Comparison of ENCODE assay signal across 11 cellular contexts in the genomic region with DNA sequence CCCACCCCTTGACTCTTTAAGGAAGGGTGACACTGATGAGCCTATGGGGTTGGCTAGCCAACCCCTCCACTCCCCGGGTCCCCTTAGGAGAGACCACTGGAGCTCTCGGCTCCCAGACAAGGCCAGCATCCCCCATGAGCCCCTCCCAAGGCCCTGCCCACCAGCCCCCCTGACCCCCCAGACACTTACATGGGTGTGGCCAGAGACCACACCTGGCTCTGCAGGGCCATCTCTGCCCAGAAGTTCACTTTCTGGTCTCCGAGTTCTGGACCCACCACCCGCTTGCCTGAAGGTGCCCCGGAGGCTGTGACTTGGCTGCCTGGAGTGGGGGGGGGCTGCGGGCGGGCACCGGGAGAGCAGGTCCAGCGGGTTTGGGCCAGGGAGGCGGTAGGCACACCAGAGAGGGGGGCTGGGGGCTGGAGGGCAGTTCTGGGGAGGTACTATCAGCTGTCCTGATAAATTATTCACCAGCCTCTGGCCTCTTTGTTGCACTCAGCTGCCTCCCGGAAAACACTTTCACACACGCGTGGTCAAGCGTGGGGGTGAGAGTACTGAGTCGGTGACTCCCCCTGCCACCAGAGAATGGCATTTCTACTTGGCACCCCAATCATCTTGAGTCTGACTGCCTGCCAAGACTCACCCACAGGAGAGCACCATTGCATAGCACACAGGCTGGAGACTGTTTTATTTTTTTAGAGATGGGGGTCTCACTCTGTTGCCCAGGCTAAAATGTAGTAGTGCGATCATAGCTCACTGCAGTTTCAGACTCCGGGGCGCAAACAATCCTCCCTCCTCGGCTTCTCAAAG. TPM values are rescaled to one million over a fixed set of nuclear protein-coding genes. Genes with fewer than 3 reads are reported as not detected.
DNase-seq lines count a peak whose midpoint lies in the region; ATAC-seq, FAIRE-seq and TF ChIP-seq lines count a peak whose summit lies in the region.
"Had no signal": no experiment of that assay in that cellular context is flagged by ENCODE, and none has a peak within 500 bp of the region (broad histone marks: within the 10 kb centered on the region; RNA-seq: fewer than 3 reads in every experiment).

A gene with protein sequence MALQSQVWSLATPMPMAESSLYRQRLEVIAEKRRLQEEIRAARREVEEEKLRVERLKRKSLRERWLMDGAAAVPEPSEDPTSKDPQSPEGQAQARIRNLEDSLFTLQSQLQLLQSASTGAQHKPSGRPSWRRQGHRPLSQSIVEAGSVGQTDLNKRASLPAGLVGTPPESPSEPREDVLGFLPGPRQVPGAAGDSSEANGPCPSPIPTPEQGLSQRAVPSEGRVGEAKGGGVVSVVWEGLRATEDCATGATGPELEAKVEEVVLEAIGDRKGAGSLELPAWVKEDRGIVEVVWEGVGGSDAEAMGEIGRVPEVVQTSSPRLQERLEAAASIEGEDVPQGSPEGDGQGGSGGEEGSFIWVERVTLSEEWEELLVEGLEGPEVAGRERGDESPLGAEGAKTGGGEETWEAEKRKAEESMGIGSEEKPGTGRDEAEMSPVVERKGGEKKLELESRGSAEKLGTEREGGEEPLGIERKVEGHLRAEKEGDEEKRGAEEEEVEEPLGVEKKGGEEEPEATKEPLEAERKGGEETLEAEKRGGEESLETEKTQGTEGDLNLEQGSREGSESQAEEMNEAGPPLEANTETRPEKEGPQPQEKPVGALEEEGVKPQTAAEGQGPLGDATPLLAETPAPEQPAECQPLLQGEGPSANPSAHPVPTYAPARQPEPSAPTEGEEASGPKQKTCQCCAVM (minus strand): TSS at position 326 of the 807 bp plus-strand sequence. CDS start 96 bp downstream, at position 230.

- H2BK5ac ChIP-seq in trophoblast cell (ENCODE audit: low read depth, low read length, poor library complexity), result peak within 1 kb of the TSS; percentile 24

- H4K91ac ChIP-seq in trophoblast cell (ENCODE audit: low read depth, low read length), result peak within 1 kb of the TSS; percentile 78

- no peak within 1 kb of the TSS for H4K12ac ChIP-seq in trophoblast cell (ENCODE audit: low read depth, low read length)

- H3K9me3 ChIP-seq in OCI-LY3 (ENCODE audit: insufficient read depth, low read length) (no peaks in the 10 kb centered on the region), trophoblast cell (ENCODE audit: insufficient read depth, low read depth, low read length) (no peaks in the 10 kb centered on the region), ovary (no peaks in the 10 kb centered on the region), MG63 (no peaks in the 10 kb centered on the region)
- H3K9me3 ChIP-seq: esophagus squamous epithelium had no signal

- H4K20me1 ChIP-seq in OCI-LY3 (ENCODE audit: insufficient read depth, low read length), result no peaks in the 10 kb centered on the region

- no peak within 1 kb of the TSS for H3K9ac ChIP-seq in OCI-LY3 (ENCODE audit: low read length)
- no peak within 1 kb of the TSS for H3K9ac ChIP-seq in trophoblast cell (ENCODE audit: low read length)

- H3K79me1 ChIP-seq in trophoblast cell (ENCODE audit: low read length), result peaks cover 3% of the 10 kb centered on the region

- H3K36me3 ChIP-seq in OCI-LY3 (replicated peaks; ENCODE audit: low read depth, low read length), result no peaks in the 10 kb centered on the region
- H3K36me3 ChIP-seq in trophoblast cell (ENCODE audit: control insufficient read depth in 1 of 2, insufficient read depth in 2 of 2, low read length in 2 of 2), result no peaks in the 10 kb centered on the region
- H3K36me3 ChIP-seq in ovary, result no peaks in the 10 kb centered on the region
- no peaks in the 10 kb centered on the region for H3K36me3 ChIP-seq in MG63
- H3K36me3 ChIP-seq: esophagus squamous epithelium had no signal

- H3K4me3 ChIP-seq in OCI-LY3 (ENCODE audit: low read length) (no peak within 1 kb of the TSS), trophoblast cell (ENCODE audit: low read depth, low read length) (no peak within 1 kb of the TSS), ovary (no peak within 1 kb of the TSS), MG63 (no peak within 1 kb of the TSS)
- H3K4me3 ChIP-seq: esophagus squamous epithelium had no signal

- ATAC-seq in HG02884 (IDR thresholded peaks at IDR 0.05; ENCODE audit: unreplicated experiment), result no peak

- TF ChIP-seq POLR2A in ovary (IDR thresholded peaks at IDR 0.05), result no peak
- TF ChIP-seq POLR2A in GM12892 (IDR thresholded peaks at IDR 0.05; ENCODE audit: low read depth, low read length), result no peak

- H3K4me1 ChIP-seq in OCI-LY3 (ENCODE audit: low read length) (0 out of 2 replicates have a peak, but pooled peaks cover 2% of the 10 kb centered on the region), trophoblast cell (ENCODE audit: control insufficient read depth in 1 of 2, insufficient read depth in 2 of 2, low read length in 2 of 2) (peaks cover 0 to 7% of the 10 kb centered on the region in 2 experiments), ovary (ENCODE audit: insufficient read depth) (peaks cover 4% of the 10 kb centered on the region)

- no peaks in the 10 kb centered on the region for H3K79me2 ChIP-seq in OCI-LY3 (ENCODE audit: low read length)
- no peaks in the 10 kb centered on the region for H3K79me2 ChIP-seq in trophoblast cell (ENCODE audit: control insufficient read depth, insufficient read depth, low read length, poor library complexity)

- peak within 1 kb of the TSS; percentile 64 for H2BK120ac ChIP-seq in trophoblast cell (ENCODE audit: insufficient read depth, low read length, poor library complexity)

- H3K4me2 ChIP-seq in OCI-LY3 (ENCODE audit: low read length), result 0 out of 2 replicates have a peak within 1 kb of the TSS, but pooled peaks have one; percentile 6
- no peak within 1 kb of the TSS for H3K4me2 ChIP-seq in trophoblast cell (ENCODE audit: low read length)

- no CpG with 5 or more reads among the region's 19 CpGs for WGBS in trophoblast cell (ENCODE audit: extremely low coverage, insufficient coverage, insufficient read length)
- WGBS in ovary, 3 donors, result 51 to 62% (median 55%) methylated on average over 19 of the region's 19 CpGs

- DNase-seq in AG20443 (ENCODE audit: low spot score) (peak; percentile 4), left kidney (ENCODE audit: low read depth, low spot score) (peak; percentile 80), trophoblast cell (peak; percentile 83 to 92), ovary (no peak), GM12892 (ENCODE audit: insufficient read length) (no peak), MG63 (no peak)
- DNase-seq: activated CD4-positive, alpha-beta T cell treated with anti-CD3 and anti-CD28 coated beads, Interleukin-2, amount 10 ng/mL, durations not matched to agents 7 days and 5 days; activated naive CD4-positive, alpha-beta T cell treated with anti-CD3 and anti-CD28 coated beads, Interleukin-2, amount 50 U/mL, for 16 hours; esophagus squamous epithelium had no signal

- peak within 1 kb of the TSS; percentile 26 for H4K8ac ChIP-seq in trophoblast cell (ENCODE audit: low read depth, low read length)

- H3K27ac ChIP-seq in OCI-LY3 (ENCODE audit: low read length) (no peak within 1 kb of the TSS), trophoblast cell (ENCODE audit: low read depth, low read length) (peak within 1 kb of the TSS; percentile 67), ovary (no peak within 1 kb of the TSS)
- H3K27ac ChIP-seq: esophagus squamous epithelium had no signal

- TF ChIP-seq CTCF in OCI-LY3 (IDR thresholded peaks at IDR 0.05; ENCODE audit: low read depth, low read length) (no peak), ovary (IDR thresholded peaks at IDR 0.05) (no peak)

- H3K27me3 ChIP-seq in OCI-LY3 (ENCODE audit: low read depth, low read length), result peaks cover 29% of the 10 kb centered on the region
- H3K27me3 ChIP-seq in trophoblast cell (ENCODE audit: insufficient read depth, low read length), result peaks cover 3% of the 10 kb centered on the region
- H3K27me3 ChIP-seq in ovary, result no peaks in the 10 kb centered on the region
- H3K27me3 ChIP-seq in MG63, result peaks cover 17% of the 10 kb centered on the region

- no peak within 1 kb of the TSS for H2AK5ac ChIP-seq in trophoblast cell (ENCODE audit: low read length)

- intact Hi-C loops in ovary (cut with DNase I), result loop anchor here in 1 of 4 donors (10.0 kb wide), 1 partner anchor 467 kb away; no protein-coding TSS in a partner anchor

- H3K4ac ChIP-seq in trophoblast cell (ENCODE audit: low read depth, low read length), result no peak within 1 kb of the TSS

- H2AFZ ChIP-seq in OCI-LY3 (ENCODE audit: low read depth, low read length), result no peak within 1 kb of the TSS
- no peak within 1 kb of the TSS for H2AFZ ChIP-seq in trophoblast cell (ENCODE audit: insufficient read depth, low read length, poor library complexity)

- H3K14ac ChIP-seq in trophoblast cell (ENCODE audit: low read length), result peak within 1 kb of the TSS; percentile 20

- FAIRE-seq in GM12892 (lab: Jason Lieb, UNC), result no peak

- H3K23ac ChIP-seq in trophoblast cell (ENCODE audit: low read length), result no peak within 1 kb of the TSS

- no peak for TF ChIP-seq EP300 in ovary (IDR thresholded peaks at IDR 0.05)

- H2BK12ac ChIP-seq in trophoblast cell (ENCODE audit: low read length), result peak within 1 kb of the TSS; percentile 18

- H3K18ac ChIP-seq in trophoblast cell (ENCODE audit: low read length), result no peak within 1 kb of the TSS

RNA-seq across cellular contexts. Expression of the gene that starts here (rescaled TPM):
- polyA plus RNA-seq in trophoblast cell (2013), result 1.2 and 1.4 TPM in 2 replicates
- total RNA-seq in ovary, result 1 to 10 TPM in 1 of 7 donors, under 1 TPM in 4, not detected in 2; 0.17 to 2.6 (median 0.48) TPM
- under 1 TPM; 0.20 to 0.33 TPM for polyA plus RNA-seq in ovary
- not detected for polyA plus RNA-seq in GM12892 (2012; ENCODE audit: missing spikeins)
- not detected in 2 replicates for total RNA-seq in MG63 (2014; rRNA removed; shearing (Covaris generic); ENCODE audit: low replicate concordance)
- total RNA-seq: activated CD4-positive, alpha-beta T cell treated with anti-CD3 and anti-CD28 coated beads, Interleukin-2, amount 10 ng/mL, durations not matched to agents 7 days and 5 days; esophagus squamous epithelium had no signal

Comparison
In these comparisons a context has a peak if more than half of its experiments do, and no peak if none do; other contexts are left out.
1. DNase-seq: peak in AG20443 (single experiment), left kidney (single experiment) and trophoblast cell (2 of 2); none in ovary (0 of 5), GM12892 (single experiment) and MG63 (single experiment).